9 cellular contexts compared by ENCODE assay signal in the genomic region with DNA sequence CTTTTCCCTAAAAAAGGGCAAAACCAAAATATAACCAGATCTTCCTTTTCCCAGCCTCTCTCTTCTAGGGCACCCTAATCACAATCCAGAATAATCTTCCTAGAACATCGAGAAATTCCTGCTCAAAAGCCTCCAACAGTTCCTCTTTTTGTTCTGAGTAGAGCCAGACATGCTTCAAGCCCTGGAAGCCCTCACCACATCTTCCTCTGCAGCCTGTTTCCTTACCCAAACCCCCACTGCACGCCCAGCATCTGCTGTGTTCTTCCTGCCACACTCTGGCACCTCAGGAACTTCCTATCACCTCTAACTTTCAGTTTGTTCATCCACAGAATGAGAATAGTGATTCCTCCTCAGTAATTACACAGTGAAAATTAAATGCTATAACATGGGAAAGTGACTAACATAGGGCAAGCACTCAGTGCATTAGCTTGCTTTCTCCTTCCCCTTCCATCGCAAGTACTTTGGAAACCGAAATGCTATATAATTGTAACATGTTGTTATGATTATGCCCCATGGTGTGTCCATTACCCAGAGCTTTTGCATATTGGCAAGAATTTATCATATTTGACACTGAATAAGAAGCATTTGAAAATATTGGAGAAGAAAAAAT. TPM values are rescaled to one million over a fixed set of nuclear protein-coding genes. Genes with fewer than 3 reads are reported as not detected.
DNase-seq lines count a peak whose midpoint lies in the region; ATAC-seq, FAIRE-seq and TF ChIP-seq lines count a peak whose summit lies in the region.
"Had no signal": no experiment of that assay in that cellular context is flagged by ENCODE, and none has a peak within 500 bp of the region (broad histone marks: within the 10 kb centered on the region; RNA-seq: fewer than 3 reads in every experiment).

No MANE protein-coding gene starts in this region.

- no peak overlapping the region for H3K4me2 ChIP-seq in endothelial cell of umbilical vein (ENCODE audit: insufficient read depth, low read length)

- H2AFZ ChIP-seq in endothelial cell of umbilical vein (ENCODE audit: low read depth, low read length): no peak overlapping the region

- CTCF ChIA-PET in endothelial cell of umbilical vein (lab: Charles Lee): interaction anchor here (0.8 to 4.7 kb wide), 3 partner anchors 27 to 146 kb away, joined by 3 to 84 read pairs (median 16); no protein-coding TSS in a partner anchor

- peak; percentile 92 for DNase-seq in GDM1 (lab: John Stamatoyannopoulos, UW)
- DNase-seq in T-helper 2 cell: peak in 3 of 5 experiments; percentile 20 to 70 (median 24)
- peak; percentile 43 for DNase-seq in endothelial cell of umbilical vein (ENCODE audit: low read depth, low spot score)
- DNase-seq in SW 1271 (lab: John Stamatoyannopoulos, UW): no peak
- no peak for DNase-seq in NCI-H2107 treated with DMSO at 0.1 percent for 48 hours (lab: John Stamatoyannopoulos, UW; ENCODE audit: unreplicated experiment)
- DNase-seq in AG20443 (ENCODE audit: low spot score): no peak
- DNase-seq in inferior parietal cortex (ENCODE audit: extremely low spot score): no peak

- no peaks in the 10 kb centered on the region for H3K27me3 ChIP-seq in endothelial cell of umbilical vein (ENCODE audit: control insufficient read depth in 2 of 2, insufficient read depth in 2 of 2, low read length in 2 of 2)

- POLR2A ChIA-PET in endothelial cell of umbilical vein (lab: Charles Lee): no interaction called here

- no peak overlapping the region for H3K4me3 ChIP-seq in endothelial cell of umbilical vein (replicated peaks in 1 of 3; ENCODE audit: insufficient read depth in 1 of 3, low read depth in 1 of 3, low read length in 3 of 3)

- BruUV-seq in endothelial cell of umbilical vein (replicated peaks; lab: Mats Ljungman, UMichigan): no TSS peak

- TF ChIP-seq CTCF in endothelial cell of umbilical vein (IDR thresholded peaks at IDR 0.05; ENCODE audit: extremely low read depth in 1 of 2, insufficient read depth in 1 of 2, low read depth in 1 of 2, low read length in 2 of 2): no peak

- no peak overlapping the region for H3K27ac ChIP-seq in endothelial cell of umbilical vein (ENCODE audit: insufficient read depth, low read depth, low read length)

- dilution Hi-C loops in endothelial cell of umbilical vein (cut with MboI; ENCODE audit: extremely low pct_ligation_motif_present, low sequenced_read_pairs): no loop called here

- peak; percentile 24 for ATAC-seq in HG02642 (IDR thresholded peaks at IDR 0.05; ENCODE audit: poor library complexity, unreplicated experiment)

- H3K4me1 ChIP-seq in endothelial cell of umbilical vein (ENCODE audit: control insufficient read depth, extremely low read depth, insufficient read depth, low read length): peaks cover 8% of the 10 kb centered on the region

- intact Hi-C loops in endothelial cell of umbilical vein (cut with micrococcal nuclease): no loop called here

- H3K9ac ChIP-seq in endothelial cell of umbilical vein (replicated peaks; ENCODE audit: extremely low read depth, insufficient read depth, low read length): no peak overlapping the region

- no peak for FAIRE-seq in endothelial cell of umbilical vein (lab: Jason Lieb, UNC)

- no peaks in the 10 kb centered on the region for H3K9me1 ChIP-seq in endothelial cell of umbilical vein (replicated peaks; ENCODE audit: control insufficient read depth, extremely low read depth, insufficient read depth, low read length)

- H3K9me3 ChIP-seq in endothelial cell of umbilical vein (replicated peaks; ENCODE audit: control insufficient read depth, insufficient read depth, low read length): no peaks in the 10 kb centered on the region

- H4K20me1 ChIP-seq in endothelial cell of umbilical vein (replicated peaks; ENCODE audit: control insufficient read depth, extremely low read depth, insufficient read depth, low read length): no peaks in the 10 kb centered on the region

- TF ChIP-seq POLR2A in endothelial cell of umbilical vein (IDR thresholded peaks at IDR 0.05; ENCODE audit: low read depth, low read length): no peak

- H3K36me3 ChIP-seq in endothelial cell of umbilical vein (ENCODE audit: control insufficient read depth in 2 of 2, extremely low read depth in 1 of 2, insufficient read depth in 2 of 2, low read length in 2 of 2): peaks cover 0 to 4% of the 10 kb centered on the region in 2 experiments

- no peaks in the 10 kb centered on the region for H3K79me2 ChIP-seq in endothelial cell of umbilical vein (ENCODE audit: control insufficient read depth, insufficient read depth, low read length)

TF ChIP-seq in endothelial cell of umbilical vein, 7 proteins besides CTCF, POLR2A, EP300 and RAD21:
- TF ChIP-seq EZH2 (IDR thresholded peaks at IDR 0.05; ENCODE audit: borderline replicate concordance, low read depth, low read length, severe bottlenecking) (no peak), MAX (IDR thresholded peaks at IDR 0.05; ENCODE audit: insufficient read depth, insufficient read length) (no peak), MYC (IDR thresholded peaks at IDR 0.05; ENCODE audit: low read depth, low read length) (no peak), FOS (IDR thresholded peaks at IDR 0.05; ENCODE audit: borderline replicate concordance, insufficient read depth, low read length) (no peak), POLR2AphosphoS5 (IDR thresholded peaks at IDR 0.05; ENCODE audit: insufficient read depth, low read depth, low read length) (no peak), JUN (IDR thresholded peaks at IDR 0.05; ENCODE audit: borderline replicate concordance, insufficient read depth, insufficient read length, low read depth) (no peak), GATA2 (IDR thresholded peaks at IDR 0.05; ENCODE audit: insufficient read depth, insufficient read length, low read depth, low read length) (no peak)

RNA-seq across cellular contexts. Expression of gene C6orf89, which starts 26.3 kb away (rescaled TPM):
- 34.0 and 36.4 TPM in 2 replicates for total RNA-seq in endothelial cell of umbilical vein
- polyA plus RNA-seq in endothelial cell of umbilical vein: 16.6 and 18.2 TPM in 2 replicates
- 20.6 and 23.0 TPM in 2 replicates for polyA plus RNA-seq in endothelial cell of umbilical vein (2011; cell fraction: cytosol; rRNA removed)
- 22.7 and 24.8 TPM in 2 replicates for polyA plus RNA-seq in endothelial cell of umbilical vein (2011; cell fraction: nucleus; rRNA removed)
- 25.0 and 29.2 TPM in 2 replicates for polyA plus RNA-seq in endothelial cell of umbilical vein (2012)
- polyA minus RNA-seq in endothelial cell of umbilical vein: 32.8 and 36.8 TPM in 2 replicates
- 6.1 TPM for polyA minus RNA-seq in endothelial cell of umbilical vein (2011; cell fraction: cytosol; rRNA and poly(A)+ RNA removed)
- 9.8 and 16.6 TPM in 2 replicates for polyA minus RNA-seq in endothelial cell of umbilical vein (2011; cell fraction: nucleus; rRNA and poly(A)+ RNA removed)

RNA-seq across cellular contexts. Expression of gene PPIL1, which starts 37.4 kb away (rescaled TPM):
- total RNA-seq in endothelial cell of umbilical vein: 33.8 and 35.6 TPM in 2 replicates
- polyA plus RNA-seq in endothelial cell of umbilical vein: 28.6 and 30.8 TPM in 2 replicates
- polyA plus RNA-seq in endothelial cell of umbilical vein (2011; cell fraction: cytosol; rRNA removed): 30.4 and 31.2 TPM in 2 replicates
- 10.4 and 10.9 TPM in 2 replicates for polyA plus RNA-seq in endothelial cell of umbilical vein (2011; cell fraction: nucleus; rRNA removed)
- polyA plus RNA-seq in endothelial cell of umbilical vein (2012): 29.3 and 45.8 TPM in 2 replicates
- polyA minus RNA-seq in endothelial cell of umbilical vein: 38.5 and 46.8 TPM in 2 replicates
- polyA minus RNA-seq in endothelial cell of umbilical vein (2011; cell fraction: cytosol; rRNA and poly(A)+ RNA removed): 28.0 TPM
- polyA minus RNA-seq in endothelial cell of umbilical vein (2011; cell fraction: nucleus; rRNA and poly(A)+ RNA removed): 7.9 and 10.5 TPM in 2 replicates

RNA-seq across cellular contexts. Expression of gene PI16, which starts 42.5 kb away (rescaled TPM):
- not detected in 2 replicates for total RNA-seq in endothelial cell of umbilical vein
- polyA plus RNA-seq in endothelial cell of umbilical vein: 0.14 and 0.41 TPM in 2 replicates
- 0.08 and 0.14 TPM in 2 replicates for polyA plus RNA-seq in endothelial cell of umbilical vein (2011; cell fraction: cytosol; rRNA removed)
- 0.25 and 0.28 TPM in 2 replicates for polyA plus RNA-seq in endothelial cell of umbilical vein (2011; cell fraction: nucleus; rRNA removed)
- 0.40 and 0.82 TPM in 2 replicates for polyA plus RNA-seq in endothelial cell of umbilical vein (2012)
- 0.29 and 0.42 TPM in 2 replicates for polyA minus RNA-seq in endothelial cell of umbilical vein
- polyA minus RNA-seq in endothelial cell of umbilical vein (2011; cell fraction: cytosol; rRNA and poly(A)+ RNA removed): not detected
- not detected in 2 replicates for polyA minus RNA-seq in endothelial cell of umbilical vein (2011; cell fraction: nucleus; rRNA and poly(A)+ RNA removed)
- total RNA-seq: SK-MEL-5 had no signal

Comparison
In these comparisons a context has a peak if more than half of its experiments do, and no peak if none do; other contexts are left out.
1. DNase-seq: peak in GDM1 (single experiment), T-helper 2 cell (3 of 5) and endothelial cell of umbilical vein (single experiment); none in SW 1271 (0 of 2), NCI-H2107 treated with DMSO at 0.1 percent for 48 hours (single experiment), AG20443 (single experiment) and inferior parietal cortex (single experiment).